In the genomic region with DNA sequence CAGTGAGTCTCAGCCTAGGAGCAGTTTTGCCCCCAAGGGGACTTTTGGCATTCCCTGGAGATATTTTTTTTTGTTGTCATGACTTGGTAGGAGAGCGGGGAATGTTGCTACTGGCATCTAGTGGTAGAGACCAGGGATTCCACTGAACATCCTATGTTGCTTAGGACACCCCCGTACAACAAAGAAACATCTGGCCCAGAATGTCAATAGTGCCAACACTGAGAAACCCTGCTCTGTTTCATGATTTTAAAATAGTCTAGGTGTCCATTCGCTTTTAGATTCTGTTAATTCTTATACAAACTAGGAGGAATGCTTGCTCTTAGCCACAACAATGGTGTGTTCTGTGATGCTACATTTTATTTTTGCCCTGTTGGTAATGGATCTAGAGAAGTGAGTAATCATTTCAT, we compare ENCODE assay signal across 8 cellular contexts.
DNase-seq lines count a peak whose midpoint lies in the region; ATAC-seq and TF ChIP-seq lines count a peak whose summit lies in the region.

No MANE protein-coding gene starts in this region.

- no peaks in the 10 kb centered on the region for H3K9me3 ChIP-seq in IMR-90 (ENCODE audit: control insufficient read depth, insufficient read depth, low read length)
- no peaks in the 10 kb centered on the region for H3K9me3 ChIP-seq in WERI-Rb-1 (ENCODE audit: severe bottlenecking)

- H2BK120ac ChIP-seq in IMR-90 (ENCODE audit: low read depth, low read length) = no peak overlapping the region

- no peak overlapping the region for H3K14ac ChIP-seq in IMR-90 (replicated peaks; ENCODE audit: low read depth, low read length)

- no peak overlapping the region for H3K23ac ChIP-seq in IMR-90 (ENCODE audit: low read depth, low read length)

- TF ChIP-seq CTCF in C4-2B (conservative IDR thresholded peaks at IDR 0.05) (peak; percentile 29), IMR-90 (conservative IDR thresholded peaks at IDR 0.05; ENCODE audit: low read depth, low read length) (peak; percentile 49), WERI-Rb-1 (IDR thresholded peaks at IDR 0.05; ENCODE audit: low read depth, low read length) (peak; percentile 91)

- H2BK15ac ChIP-seq in IMR-90 (ENCODE audit: low read depth, low read length) = no peak overlapping the region

- POLR2A ChIA-PET in IMR-90 (lab: Charles Lee; ENCODE audit: unreplicated experiment) = no interaction called here

- TF ChIP-seq POLR2A in IMR-90 (IDR thresholded peaks at IDR 0.05; ENCODE audit: low read depth, low read length) = no peak

- ATAC-seq in IMR-90 (ENCODE audit: low read depth) (peak; percentile 67), GM18858 (IDR thresholded peaks at IDR 0.05; ENCODE audit: unreplicated experiment) (no peak), HG03565 (IDR thresholded peaks at IDR 0.05; ENCODE audit: unreplicated experiment) (no peak)

- dilution Hi-C loops in IMR-90 (cut with HindIII; ENCODE audit: low sequenced_read_pairs, unreplicated experiment) = no loop called here

- no peak overlapping the region for H4K91ac ChIP-seq in IMR-90 (ENCODE audit: insufficient read depth, low read depth, low read length)

- H4K8ac ChIP-seq in IMR-90 (ENCODE audit: low read depth in 2 of 2, low read length in 2 of 2) = no peak overlapping the region

- CTCF ChIA-PET in IMR-90 (lab: Yijun Ruan, JAX) = interaction anchor here (0.7 to 2.3 kb wide), 5 partner anchors 9 to 236 kb away, joined by 3 to 16 read pairs (median 3); no protein-coding TSS in a partner anchor

- no peak overlapping the region for H4K5ac ChIP-seq in IMR-90 (ENCODE audit: low read depth, low read length)

- no CpG with 5 or more reads among the region's 3 CpGs for WGBS in IMR-90 (ENCODE audit: extremely low coverage in 2 of 2, insufficient read length in 1 of 2), 2 experiments

- intact Hi-C loops in IMR-90 (cut with micrococcal nuclease) = loop anchor here (1.0 to 10.0 kb wide), 3 partner anchors 236 to 471 kb away; no protein-coding TSS in a partner anchor

- no peak overlapping the region for H3K56ac ChIP-seq in IMR-90 (ENCODE audit: extremely low read depth, insufficient read depth, low read length)

- no peak overlapping the region for H3K4me2 ChIP-seq in IMR-90 (ENCODE audit: low read depth, low read length)

- no peak overlapping the region for H2BK5ac ChIP-seq in IMR-90 (ENCODE audit: low read depth, low read length, poor library complexity, severe bottlenecking)

- H3K27ac ChIP-seq in C4-2B (no peak overlapping the region), IMR-90 (ENCODE audit: insufficient read depth, low read length) (no peak overlapping the region), WERI-Rb-1 (no peak overlapping the region)

- TF ChIP-seq RAD21 in IMR-90 (IDR thresholded peaks at IDR 0.05; ENCODE audit: low read length) = peak; percentile 51

- H3K36me3 ChIP-seq in IMR-90 (ENCODE audit: control insufficient read depth, insufficient read depth, low read length) (no peaks in the 10 kb centered on the region), WERI-Rb-1 (no peaks in the 10 kb centered on the region)

- H3K79me1 ChIP-seq in IMR-90 (ENCODE audit: low read depth in 1 of 2, low read length in 2 of 2) = no peaks in the 10 kb centered on the region

- H3K27me3 ChIP-seq in IMR-90 (ENCODE audit: control insufficient read depth, insufficient read depth, low read length) (no peaks in the 10 kb centered on the region), WERI-Rb-1 (ENCODE audit: insufficient read depth, low read depth, severe bottlenecking) (no peaks in the 10 kb centered on the region)

- H3K4me3 ChIP-seq in IMR-90 (ENCODE audit: insufficient read depth, low read depth, low read length) (no peak overlapping the region), WERI-Rb-1 (ENCODE audit: low read depth, low read length) (no peak overlapping the region)

- no TSS peak for BruUV-seq in IMR-90 (replicated peaks; lab: Mats Ljungman, UMichigan)

- H4K20me1 ChIP-seq in IMR-90 (ENCODE audit: insufficient read depth, low read length) = no peaks in the 10 kb centered on the region

- in situ Hi-C loops in IMR-90 (cut with MboI; ENCODE audit: low sequenced_read_pairs) = no loop called here

- no peaks in the 10 kb centered on the region for H3K9me1 ChIP-seq in IMR-90 (ENCODE audit: insufficient read depth, low read length)

- DNase-seq in IMR-90 (peak; percentile 27), WERI-Rb-1 (peak; percentile 57), iris pigment epithelial cell (ENCODE audit: low read depth) (peak; percentile 44), 8988T (no peak)
- DNase-seq in activated T-cell treated with anti-CD3 and anti-CD28 coated beads, Interleukin-2, amount 50 U/mL, for 48 hours = no peak

- H3K4ac ChIP-seq in IMR-90 (ENCODE audit: low read depth, low read length) = no peak overlapping the region

- H2AK5ac ChIP-seq in IMR-90 (ENCODE audit: low read depth, low read length) = no peak overlapping the region

- no peak overlapping the region for H2AFZ ChIP-seq in IMR-90 (replicated peaks; ENCODE audit: low read length, poor library complexity)

- H3K18ac ChIP-seq in IMR-90 (ENCODE audit: low read depth, low read length) = no peak overlapping the region

- no peaks in the 10 kb centered on the region for H3K4me1 ChIP-seq in IMR-90 (ENCODE audit: control insufficient read depth, insufficient read depth, low read length)

- H2BK20ac ChIP-seq in IMR-90 (ENCODE audit: low read depth, low read length) = no peak overlapping the region

- no peak overlapping the region for H2AK9ac ChIP-seq in IMR-90 (replicated peaks; ENCODE audit: low read depth, low read length, poor library complexity)

- no peak overlapping the region for H3K9ac ChIP-seq in IMR-90 (ENCODE audit: low read depth, low read length)

TF ChIP-seq in IMR-90, 13 proteins besides CTCF, POLR2A, EP300 and RAD21:
- TF ChIP-seq SMC3 (IDR thresholded peaks at IDR 0.05; ENCODE audit: low read depth, low read length) = peak; percentile 46
- no peak for TF ChIP-seq MAZ (IDR thresholded peaks at IDR 0.05; ENCODE audit: borderline replicate concordance, low read depth, low read length)

Comparison
In these comparisons a context has a peak if more than half of its experiments do, and no peak if none do; other contexts are left out.
1. CTCF ChIP-seq: peak in every context shown above with its lines; median percentile 91 in WERI-Rb-1; 49 in IMR-90; 29 in C4-2B.
2. DNase-seq: peak in IMR-90 (single experiment), WERI-Rb-1 (single experiment) and iris pigment epithelial cell (single experiment); none in activated T-cell treated with anti-CD3 and anti-CD28 coated beads, Interleukin-2, amount 50 U/mL, for 48 hours (0 of 2) and 8988T (single experiment).